In genomic region chr20:38748863-38749153, GRCh38 we compare ENCODE assay signal across 9 cellular contexts. TPM values are rescaled to one million over a fixed set of nuclear protein-coding genes. Genes with fewer than 3 reads are reported as not detected.
A peak's percentile ranks its signal among the peaks of the same experiment; 100 is the strongest.
DNase-seq lines count a peak whose midpoint lies in the region; ATAC-seq, FAIRE-seq and TF ChIP-seq lines count a peak whose summit lies in the region.
"Had no signal": no experiment of that assay in that cellular context is flagged by ENCODE, and none has a peak within 500 bp of the region (broad histone marks: within the 10 kb centered on the region; RNA-seq: fewer than 3 reads in every experiment).

No MANE protein-coding gene starts in this region.

- TF ChIP-seq CTCF in endothelial cell of umbilical vein (IDR thresholded peaks at IDR 0.05; ENCODE audit: extremely low read depth in 1 of 2, insufficient read depth in 1 of 2, low read depth in 1 of 2, low read length in 2 of 2) (no peak), vagina (IDR thresholded peaks at IDR 0.05) (no peak)

- intact Hi-C loops in endothelial cell of umbilical vein (cut with micrococcal nuclease), result loop anchor here (1.0 to 5.0 kb wide), 5 partner anchors 18 to 298 kb away; partner anchors contain the start of genes DHX35 and PPP1R16B
- intact Hi-C loops in vagina (cut with DNase I), result no loop called here

- H3K27me3 ChIP-seq in endothelial cell of umbilical vein (ENCODE audit: control insufficient read depth in 2 of 2, insufficient read depth in 2 of 2, low read length in 2 of 2) (no peaks in the 10 kb centered on the region), neuron (ENCODE audit: insufficient read depth, low read length) (no peaks in the 10 kb centered on the region), vagina (no peaks in the 10 kb centered on the region)

- POLR2A ChIA-PET in endothelial cell of umbilical vein (lab: Charles Lee), result no interaction called here

- H3K9me3 ChIP-seq in endothelial cell of umbilical vein (replicated peaks; ENCODE audit: control insufficient read depth, insufficient read depth, low read length) (no peaks in the 10 kb centered on the region), neuron (ENCODE audit: low read length) (no peaks in the 10 kb centered on the region), vagina (no peaks in the 10 kb centered on the region)

- H3K4me3 ChIP-seq in endothelial cell of umbilical vein (replicated peaks in 1 of 3; ENCODE audit: insufficient read depth in 1 of 3, low read depth in 1 of 3, low read length in 3 of 3) (peak overlapping the region; percentile 26 to 86 (median 77)), neuron (ENCODE audit: low read length) (peak overlapping the region; percentile 96), vagina (peak overlapping the region; percentile 72 to 87)

- peaks cover 2% of the 10 kb centered on the region for H3K79me2 ChIP-seq in endothelial cell of umbilical vein (ENCODE audit: control insufficient read depth, insufficient read depth, low read length)

- peaks cover 2% of the 10 kb centered on the region in 2 experiments for H3K36me3 ChIP-seq in endothelial cell of umbilical vein (ENCODE audit: control insufficient read depth in 2 of 2, extremely low read depth in 1 of 2, insufficient read depth in 2 of 2, low read length in 2 of 2)
- H3K36me3 ChIP-seq in neuron (ENCODE audit: insufficient read depth, low read length), result peaks cover 24% of the 10 kb centered on the region
- H3K36me3 ChIP-seq in vagina, result peaks cover 0 to 12% of the 10 kb centered on the region in 2 donors

- TF ChIP-seq POLR2A in endothelial cell of umbilical vein (IDR thresholded peaks at IDR 0.05; ENCODE audit: low read depth, low read length), result no peak
- no peak for TF ChIP-seq POLR2A in vagina (IDR thresholded peaks at IDR 0.05)

- peak overlapping the region; percentile 41 for H3K9ac ChIP-seq in endothelial cell of umbilical vein (replicated peaks; ENCODE audit: extremely low read depth, insufficient read depth, low read length)

- CTCF ChIA-PET in endothelial cell of umbilical vein (lab: Charles Lee), result interaction anchor here (1.4 to 5.3 kb wide), 5 partner anchors 16 to 103 kb away, joined by 4 to 52 read pairs (median 24); partner anchors contain the start of gene SLC32A1

- H3K4me2 ChIP-seq in endothelial cell of umbilical vein (ENCODE audit: insufficient read depth, low read length), result peak overlapping the region; percentile 62

- dilution Hi-C loops in endothelial cell of umbilical vein (cut with MboI; ENCODE audit: extremely low pct_ligation_motif_present, low sequenced_read_pairs), result no loop called here

- H3K27ac ChIP-seq in endothelial cell of umbilical vein (ENCODE audit: insufficient read depth, low read depth, low read length), result peak overlapping the region; percentile 1
- H3K27ac ChIP-seq in vagina, result peak overlapping the region; percentile 84

- FAIRE-seq in endothelial cell of umbilical vein (lab: Jason Lieb, UNC), result no peak

- H4K20me1 ChIP-seq in endothelial cell of umbilical vein (replicated peaks; ENCODE audit: control insufficient read depth, extremely low read depth, insufficient read depth, low read length), result no peaks in the 10 kb centered on the region

- DNase-seq in activated CD4-positive, CD25-positive, alpha-beta regulatory T cell treated with anti-CD3 and anti-CD28 coated beads, Interleukin-2, amount 50 U/mL, for 72 hours, result no peak
- DNase-seq in activated CD4-positive, alpha-beta T cell treated with anti-CD3 and anti-CD28 coated beads for 1 hour, result peak; percentile 36
- DNase-seq in endothelial cell of umbilical vein (ENCODE audit: low read depth, low spot score) (no peak), vagina (ENCODE audit: extremely low spot score in 2 of 2) (no peak), DMS153 (lab: John Stamatoyannopoulos, UW) (no peak)

- H2AFZ ChIP-seq in endothelial cell of umbilical vein (ENCODE audit: low read depth, low read length), result peak overlapping the region; percentile 89
- peak overlapping the region; percentile 82 for H2AFZ ChIP-seq in neuron (ENCODE audit: low read depth, low read length)

- no peaks in the 10 kb centered on the region for H3K9me1 ChIP-seq in endothelial cell of umbilical vein (replicated peaks; ENCODE audit: control insufficient read depth, extremely low read depth, insufficient read depth, low read length)

- no TSS peak for BruUV-seq in endothelial cell of umbilical vein (replicated peaks; lab: Mats Ljungman, UMichigan)

- peaks cover 6% of the 10 kb centered on the region for H3K4me1 ChIP-seq in endothelial cell of umbilical vein (ENCODE audit: control insufficient read depth, extremely low read depth, insufficient read depth, low read length)
- peaks cover 17% of the 10 kb centered on the region for H3K4me1 ChIP-seq in neuron (ENCODE audit: insufficient read depth, low read length)
- H3K4me1 ChIP-seq in vagina, result peaks cover 17% of the 10 kb centered on the region

- ATAC-seq in activated CD4-positive, CD25-positive, alpha-beta regulatory T cell treated with anti-CD3 and anti-CD28 coated beads, Interleukin-2, amount 50 U/mL, for 24 hours, result peak; percentile 59 to 70
- peak; percentile 21 for ATAC-seq in HG03520 (IDR thresholded peaks at IDR 0.05; ENCODE audit: unreplicated experiment)

TF ChIP-seq in endothelial cell of umbilical vein, 7 proteins besides CTCF, POLR2A, EP300 and RAD21:
- TF ChIP-seq EZH2 (IDR thresholded peaks at IDR 0.05; ENCODE audit: borderline replicate concordance, low read depth, low read length, severe bottlenecking) (no peak), MYC (IDR thresholded peaks at IDR 0.05; ENCODE audit: low read depth, low read length) (no peak), POLR2AphosphoS5 (IDR thresholded peaks at IDR 0.05; ENCODE audit: insufficient read depth, low read depth, low read length) (no peak), GATA2 (IDR thresholded peaks at IDR 0.05; ENCODE audit: insufficient read depth, insufficient read length, low read depth, low read length) (no peak), FOS (IDR thresholded peaks at IDR 0.05; ENCODE audit: borderline replicate concordance, insufficient read depth, low read length) (no peak), JUN (IDR thresholded peaks at IDR 0.05; ENCODE audit: borderline replicate concordance, insufficient read depth, insufficient read length, low read depth) (no peak), MAX (IDR thresholded peaks at IDR 0.05; ENCODE audit: insufficient read depth, insufficient read length) (no peak)

RNA-seq across cellular contexts. Expression of gene ACTR5, which starts 0.5 kb away (rescaled TPM):
- total RNA-seq in endothelial cell of umbilical vein (9.7 and 11.3 TPM in 2 replicates), vagina (18.4 TPM)
- polyA plus RNA-seq in endothelial cell of umbilical vein, result 8.8 and 8.9 TPM in 2 replicates
- 8.8 and 9.3 TPM in 2 replicates for polyA plus RNA-seq in endothelial cell of umbilical vein (2011; cell fraction: cytosol; rRNA removed)
- 26.9 and 28.0 TPM in 2 replicates for polyA plus RNA-seq in endothelial cell of umbilical vein (2011; cell fraction: nucleus; rRNA removed)
- polyA plus RNA-seq in endothelial cell of umbilical vein (2012), result 7.5 and 8.5 TPM in 2 replicates
- 8.0 and 8.5 TPM in 2 replicates for polyA minus RNA-seq in endothelial cell of umbilical vein
- 9.7 TPM for polyA minus RNA-seq in endothelial cell of umbilical vein (2011; cell fraction: cytosol; rRNA and poly(A)+ RNA removed)
- 5.6 and 6.9 TPM in 2 replicates for polyA minus RNA-seq in endothelial cell of umbilical vein (2011; cell fraction: nucleus; rRNA and poly(A)+ RNA removed)

RNA-seq across cellular contexts. Expression of gene SLC32A1, which starts 24.5 kb away (rescaled TPM):
- not detected in 2 replicates for total RNA-seq in endothelial cell of umbilical vein
- polyA plus RNA-seq in endothelial cell of umbilical vein, result 0.04 TPM in 1 of 2 replicates, not detected in the other
- not detected in 2 replicates for polyA plus RNA-seq in endothelial cell of umbilical vein (2011; cell fraction: cytosol; rRNA removed)
- polyA plus RNA-seq in endothelial cell of umbilical vein (2011; cell fraction: nucleus; rRNA removed), result not detected in 2 replicates
- not detected in 2 replicates for polyA plus RNA-seq in endothelial cell of umbilical vein (2012)
- polyA minus RNA-seq in endothelial cell of umbilical vein, result not detected in 2 replicates
- not detected for polyA minus RNA-seq in endothelial cell of umbilical vein (2011; cell fraction: cytosol; rRNA and poly(A)+ RNA removed)
- not detected in 2 replicates for polyA minus RNA-seq in endothelial cell of umbilical vein (2011; cell fraction: nucleus; rRNA and poly(A)+ RNA removed)
- total RNA-seq in vagina, result not detected
- total RNA-seq: dermis microvascular lymphatic vessel endothelial cell had no signal

RNA-seq across cellular contexts. Expression of gene PPP1R16B, which starts 56.7 kb away (rescaled TPM):
- total RNA-seq in endothelial cell of umbilical vein, result 52.7 and 68.1 TPM in 2 replicates
- polyA plus RNA-seq in endothelial cell of umbilical vein, result 32.4 and 34.7 TPM in 2 replicates
- polyA plus RNA-seq in endothelial cell of umbilical vein (2011; cell fraction: cytosol; rRNA removed), result 32.3 and 32.8 TPM in 2 replicates
- 57.5 and 72.3 TPM in 2 replicates for polyA plus RNA-seq in endothelial cell of umbilical vein (2011; cell fraction: nucleus; rRNA removed)
- polyA plus RNA-seq in endothelial cell of umbilical vein (2012), result 26.2 and 28.8 TPM in 2 replicates
- 92.7 and 97.9 TPM in 2 replicates for polyA minus RNA-seq in endothelial cell of umbilical vein
- not detected for polyA minus RNA-seq in endothelial cell of umbilical vein (2011; cell fraction: cytosol; rRNA and poly(A)+ RNA removed)
- 32.1 and 33.3 TPM in 2 replicates for polyA minus RNA-seq in endothelial cell of umbilical vein (2011; cell fraction: nucleus; rRNA and poly(A)+ RNA removed)
- 6.4 TPM for total RNA-seq in vagina
